In genomic region chr15:77015651-77016320, GRCh38 we compare ENCODE assay signal across 16 cellular contexts. TPM values are rescaled to one million over a fixed set of nuclear protein-coding genes. Genes with fewer than 3 reads are reported as not detected.
DNase-seq lines count a peak whose midpoint lies in the region; ATAC-seq and TF ChIP-seq lines count a peak whose summit lies in the region.
"Had no signal": no experiment of that assay in that cellular context is flagged by ENCODE, and none has a peak within 500 bp of the region (broad histone marks: within the 10 kb centered on the region; RNA-seq: fewer than 3 reads in every experiment).

No MANE protein-coding gene starts in this region.

- H3K27ac ChIP-seq in CD4-positive, alpha-beta T cell (ENCODE audit: low read depth, low read length) = peak overlapping the region; percentile 49
- H3K27ac ChIP-seq: dorsolateral prefrontal cortex, VCaP had no signal

- no peaks in the 10 kb centered on the region for H3K27me3 ChIP-seq in CD4-positive, alpha-beta T cell (ENCODE audit: control insufficient read depth, insufficient read depth, low read length)
- H3K27me3 ChIP-seq: dorsolateral prefrontal cortex had no signal

- intact Hi-C loops in CD4-positive, alpha-beta T cell (cut with DNase I, micrococcal nuclease) = no loop called here
- intact Hi-C loops in activated T-helper 1 cell treated with anti-CD3 and anti-CD28 coated beads, Interleukin-12 subunit alpha, Interleukin-12 subunit beta, Interleukin-2, Interleukin-4 antibody, amounts not matched to agents 30 ng/mL and 10 ng/mL and 1 ng/mL, durations not matched to agents 14 hours and 24 hours and 36 hours (cut with micrococcal nuclease) = loop anchor here (2.0 to 10.0 kb wide), 2 partner anchors 55 to 1371 kb away; partner anchors contain the start of genes IMP3, SNX33 and TSPAN3

- CTCF ChIA-PET in CD4-positive, alpha-beta T cell (lab: Charles Lee) = interaction anchor here (0.6 to 1.2 kb wide), 4 partner anchors 9 to 528 kb away, joined by 3 read pairs; partner anchors contain the start of gene PSTPIP1

- peak overlapping the region; percentile 83 for H3K27ac Mint-ChIP-seq in T-helper 1 cell treated with Interleukin-12 subunit alpha and Interleukin-12 subunit beta and Interleukin-4 antibody, amounts not matched to agents 30 μg/mL and 1 μg/mL, for 36 hours
- peak overlapping the region; percentile 98 for H3K27ac Mint-ChIP-seq in CD4-positive, alpha-beta T cell
- H3K27ac Mint-ChIP-seq in activated T-helper 1 cell treated with anti-CD3 and anti-CD28 coated beads, Interleukin-12 subunit alpha, Interleukin-12 subunit beta, Interleukin-2, Interleukin-4 antibody, amounts not matched to agents 30 ng/mL and 10 ng/mL and 1 ng/mL, durations not matched to agents 14 hours and 24 hours and 36 hours = peak overlapping the region; percentile 92
- H3K27ac Mint-ChIP-seq in immature natural killer cell = peak overlapping the region; percentile 91 to 99 (median 96)

- ATAC-seq in CD4-positive, alpha-beta T cell (ENCODE audit: poor library complexity) = no peak

- DNase-seq in T-helper 1 cell (no peak), immature natural killer cell (no peak), cortex of kidney (lab: John Stamatoyannopoulos, UW) (no peak), NCI-H510A (lab: John Stamatoyannopoulos, UW) (no peak), superior temporal gyrus (ENCODE audit: extremely low spot score) (no peak)
- no peak for DNase-seq in CD4-positive, alpha-beta T cell
- DNase-seq in activated T-helper 1 cell treated with anti-CD3 and anti-CD28 coated beads, Interleukin-12 subunit alpha, Interleukin-12 subunit beta, Interleukin-2, Interleukin-4 antibody, amounts not matched to agents 30 ng/mL and 10 ng/mL and 1 ng/mL, durations not matched to agents 14 hours and 24 hours and 36 hours (ENCODE audit: low spot score) = no peak
- DNase-seq: 8988T, dorsolateral prefrontal cortex, GDM1, KG1, NCI-H1417 treated with DMSO at 0.1 percent for 48 hours, NCI-H345 had no signal

- peaks cover 44% of the 10 kb centered on the region for H3K36me3 Mint-ChIP-seq in T-helper 1 cell treated with Interleukin-12 subunit alpha and Interleukin-12 subunit beta and Interleukin-4 antibody, amounts not matched to agents 30 μg/mL and 1 μg/mL, for 36 hours (ENCODE audit: low read depth)
- peaks cover 58% of the 10 kb centered on the region for H3K36me3 Mint-ChIP-seq in CD4-positive, alpha-beta T cell (ENCODE audit: low read depth)
- peaks cover 52% of the 10 kb centered on the region for H3K36me3 Mint-ChIP-seq in activated T-helper 1 cell treated with anti-CD3 and anti-CD28 coated beads, Interleukin-12 subunit alpha, Interleukin-12 subunit beta, Interleukin-2, Interleukin-4 antibody, amounts not matched to agents 30 ng/mL and 10 ng/mL and 1 ng/mL, durations not matched to agents 14 hours and 24 hours and 36 hours (ENCODE audit: low read depth)
- peaks cover 0 to 9% (median 3%) of the 10 kb centered on the region in 3 donors for H3K36me3 Mint-ChIP-seq in immature natural killer cell

- POLR2A ChIA-PET in CD4-positive, alpha-beta T cell (lab: Charles Lee) = interaction anchor here (1.0 to 8.5 kb wide), 2 partner anchors 8 to 20 kb away, joined by 3 to 124 read pairs; partner anchors contain the start of gene PSTPIP1

- no peaks in the 10 kb centered on the region for H3K27me3 Mint-ChIP-seq in T-helper 1 cell treated with Interleukin-12 subunit alpha and Interleukin-12 subunit beta and Interleukin-4 antibody, amounts not matched to agents 30 μg/mL and 1 μg/mL, for 36 hours (ENCODE audit: low read depth)
- H3K27me3 Mint-ChIP-seq in CD4-positive, alpha-beta T cell = no peaks in the 10 kb centered on the region
- H3K27me3 Mint-ChIP-seq in activated T-helper 1 cell treated with anti-CD3 and anti-CD28 coated beads, Interleukin-12 subunit alpha, Interleukin-12 subunit beta, Interleukin-2, Interleukin-4 antibody, amounts not matched to agents 30 ng/mL and 10 ng/mL and 1 ng/mL, durations not matched to agents 14 hours and 24 hours and 36 hours (ENCODE audit: insufficient read depth) = no peaks in the 10 kb centered on the region
- peaks cover 8 to 16% (median 12%) of the 10 kb centered on the region in 3 donors for H3K27me3 Mint-ChIP-seq in immature natural killer cell (ENCODE audit: low read depth in 3 of 3)

- H3K9me3 ChIP-seq in CD4-positive, alpha-beta T cell (ENCODE audit: control insufficient read depth, low read length) = no peaks in the 10 kb centered on the region

- H3K4me3 Mint-ChIP-seq in T-helper 1 cell treated with Interleukin-12 subunit alpha and Interleukin-12 subunit beta and Interleukin-4 antibody, amounts not matched to agents 30 μg/mL and 1 μg/mL, for 36 hours = peak overlapping the region; percentile 38
- H3K4me3 Mint-ChIP-seq in CD4-positive, alpha-beta T cell = peak overlapping the region; percentile 3
- peak overlapping the region; percentile 44 for H3K4me3 Mint-ChIP-seq in activated T-helper 1 cell treated with anti-CD3 and anti-CD28 coated beads, Interleukin-12 subunit alpha, Interleukin-12 subunit beta, Interleukin-2, Interleukin-4 antibody, amounts not matched to agents 30 ng/mL and 10 ng/mL and 1 ng/mL, durations not matched to agents 14 hours and 24 hours and 36 hours
- peak overlapping the region; percentile 80 to 91 (median 86) for H3K4me3 Mint-ChIP-seq in immature natural killer cell

- no peaks in the 10 kb centered on the region for H3K9me3 Mint-ChIP-seq in T-helper 1 cell treated with Interleukin-12 subunit alpha and Interleukin-12 subunit beta and Interleukin-4 antibody, amounts not matched to agents 30 μg/mL and 1 μg/mL, for 36 hours
- no peaks in the 10 kb centered on the region for H3K9me3 Mint-ChIP-seq in CD4-positive, alpha-beta T cell
- H3K9me3 Mint-ChIP-seq in activated T-helper 1 cell treated with anti-CD3 and anti-CD28 coated beads, Interleukin-12 subunit alpha, Interleukin-12 subunit beta, Interleukin-2, Interleukin-4 antibody, amounts not matched to agents 30 ng/mL and 10 ng/mL and 1 ng/mL, durations not matched to agents 14 hours and 24 hours and 36 hours = no peaks in the 10 kb centered on the region
- H3K9me3 Mint-ChIP-seq in immature natural killer cell = no peaks in the 10 kb centered on the region

- TF ChIP-seq CTCF in CD4-positive, alpha-beta T cell (IDR thresholded peaks at IDR 0.05) = no peak

- H3K4me1 Mint-ChIP-seq in T-helper 1 cell treated with Interleukin-12 subunit alpha and Interleukin-12 subunit beta and Interleukin-4 antibody, amounts not matched to agents 30 μg/mL and 1 μg/mL, for 36 hours (ENCODE audit: low read depth) = peaks cover 79% of the 10 kb centered on the region
- H3K4me1 Mint-ChIP-seq in CD4-positive, alpha-beta T cell (ENCODE audit: low read depth) = peaks cover 81% of the 10 kb centered on the region
- peaks cover 94% of the 10 kb centered on the region for H3K4me1 Mint-ChIP-seq in activated T-helper 1 cell treated with anti-CD3 and anti-CD28 coated beads, Interleukin-12 subunit alpha, Interleukin-12 subunit beta, Interleukin-2, Interleukin-4 antibody, amounts not matched to agents 30 ng/mL and 10 ng/mL and 1 ng/mL, durations not matched to agents 14 hours and 24 hours and 36 hours (ENCODE audit: low read depth)
- H3K4me1 Mint-ChIP-seq in immature natural killer cell = peaks cover 98 to 99% of the 10 kb centered on the region in 2 donors

RNA-seq across cellular contexts. Expression of gene PSTPIP1, which starts 20.9 kb away (rescaled TPM):
- 10 to 100 TPM; 79.4 to 82.7 TPM for total RNA-seq in CD4-positive, alpha-beta T cell
- 218 and 226 TPM in 2 replicates for total RNA-seq in activated T-helper 1 cell treated with anti-CD3 and anti-CD28 coated beads, Interleukin-12 subunit alpha, Interleukin-12 subunit beta, Interleukin-2, Interleukin-4 antibody, amounts not matched to agents 30 ng/mL and 10 ng/mL and 1 ng/mL, durations not matched to agents 14 hours and 24 hours and 36 hours
- polyA plus RNA-seq in immature natural killer cell = 100 to 1,000 TPM in 1 of 3 donors, 10 to 100 TPM in 2; 84.4 to 127 (median 99.3) TPM
- total RNA-seq: renal cortical epithelial cell had no signal

RNA-seq across cellular contexts. Expression of gene TSPAN3, which starts 55.1 kb away (rescaled TPM):
- total RNA-seq in CD4-positive, alpha-beta T cell = 10 to 100 TPM; 14.7 to 15.5 TPM
- total RNA-seq in activated T-helper 1 cell treated with anti-CD3 and anti-CD28 coated beads, Interleukin-12 subunit alpha, Interleukin-12 subunit beta, Interleukin-2, Interleukin-4 antibody, amounts not matched to agents 30 ng/mL and 10 ng/mL and 1 ng/mL, durations not matched to agents 14 hours and 24 hours and 36 hours = 41.5 and 41.6 TPM in 2 replicates
- polyA plus RNA-seq in immature natural killer cell = 100 to 1,000 TPM in 2 of 3 donors, 10 to 100 TPM in 1; 96.3 to 145 (median 105) TPM

Comparison
In these comparisons a context has a peak if more than half of its experiments do, and no peak if none do; other contexts are left out.
1. H3K4me3 Mint-ChIP-seq: peak in every context shown above with its lines; median percentile 86 in immature natural killer cell; 44 in activated T-helper 1 cell treated with anti-CD3 and anti-CD28 coated beads, Interleukin-12 subunit alpha, Interleukin-12 subunit beta, Interleukin-2, Interleukin-4 antibody, amounts not matched to agents 30 ng/mL and 10 ng/mL and 1 ng/mL, durations not matched to agents 14 hours and 24 hours and 36 hours; 38 in T-helper 1 cell treated with Interleukin-12 subunit alpha and Interleukin-12 subunit beta and Interleukin-4 antibody, amounts not matched to agents 30 μg/mL and 1 μg/mL, for 36 hours; 3 in CD4-positive, alpha-beta T cell.